Comparison of ENCODE assay signal across 8 cellular contexts in the genomic region with DNA sequence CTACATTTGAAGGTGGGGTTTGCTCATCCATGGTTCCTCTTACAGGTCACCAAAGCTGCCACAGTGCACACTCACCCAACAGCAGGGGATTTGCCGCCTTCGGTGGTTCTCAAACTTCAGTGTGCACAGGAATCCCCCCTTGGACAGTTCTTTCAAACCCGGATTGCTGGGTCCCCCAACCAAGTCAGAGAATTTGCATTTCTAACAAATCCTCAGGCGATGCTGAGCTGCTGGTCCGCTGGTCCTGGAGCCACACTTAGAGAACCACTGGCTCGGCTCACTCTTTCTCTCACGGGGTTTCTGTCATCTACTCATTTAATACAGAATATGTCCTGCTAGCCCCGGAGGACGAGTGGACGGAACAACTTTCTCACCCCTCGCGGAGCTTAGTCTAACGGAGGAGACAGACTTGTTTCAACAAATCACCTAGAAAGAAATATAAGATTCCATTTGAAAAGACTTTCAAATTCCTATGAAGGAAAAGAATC. TPM values are rescaled to one million over a fixed set of nuclear protein-coding genes. Genes with fewer than 3 reads are reported as not detected.
DNase-seq lines count a peak whose midpoint lies in the region; ATAC-seq and TF ChIP-seq lines count a peak whose summit lies in the region.

No MANE protein-coding gene starts in this region.

- peaks cover 0 to 1% (median 0%) of the 10 kb centered on the region in 3 donors for H3K36me3 Mint-ChIP-seq in CD8-positive, alpha-beta memory T cell
- H3K36me3 Mint-ChIP-seq in progenitor cell of endocrine pancreas (ENCODE audit: insufficient read depth): no peaks in the 10 kb centered on the region

- H3K36me3 ChIP-seq in CD8-positive, alpha-beta memory T cell (ENCODE audit: insufficient read depth, low read length): no peaks in the 10 kb centered on the region
- H3K36me3 ChIP-seq in esophagus muscularis mucosa: no peaks in the 10 kb centered on the region

- 37% methylated on average over 11 of the region's 13 CpGs for WGBS in esophagus muscularis mucosa

- no peaks in the 10 kb centered on the region for H3K9me3 ChIP-seq in CD8-positive, alpha-beta memory T cell (ENCODE audit: low read length)
- H3K9me3 ChIP-seq in esophagus muscularis mucosa: no peaks in the 10 kb centered on the region

- peaks cover 77% of the 10 kb centered on the region for H3K4me1 ChIP-seq in CD8-positive, alpha-beta memory T cell (ENCODE audit: insufficient read depth, low read length)
- peaks cover 39 to 81% (median 76%) of the 10 kb centered on the region in 4 donors for H3K4me1 ChIP-seq in esophagus muscularis mucosa

- TF ChIP-seq CTCF in RWPE1 (conservative IDR thresholded peaks at IDR 0.05; ENCODE audit: low read depth) (peak; percentile 49), esophagus muscularis mucosa (IDR thresholded peaks at IDR 0.05) (no peak), progenitor cell of endocrine pancreas (IDR thresholded peaks at IDR 0.05; ENCODE audit: unreplicated experiment) (no peak), GM10266 (IDR thresholded peaks at IDR 0.05; ENCODE audit: control insufficient read depth, insufficient read depth, low read depth, missing control alignments) (no peak)

- TF ChIP-seq EP300 in esophagus muscularis mucosa (IDR thresholded peaks at IDR 0.05): no peak

- DNase-seq in CD8-positive, alpha-beta memory T cell: no peak
- DNase-seq in RWPE1 (ENCODE audit: low spot score) (no peak), esophagus muscularis mucosa (ENCODE audit: extremely low spot score) (no peak), progenitor cell of endocrine pancreas (ENCODE audit: low spot score, unreplicated experiment) (no peak), NCI-H2196 treated with DMSO at 0.1 percent for 48 hours (lab: John Stamatoyannopoulos, UW; ENCODE audit: unreplicated experiment) (no peak), NCI-H1694 (lab: John Stamatoyannopoulos, UW) (no peak), GM10266 (ENCODE audit: extremely low spot score) (no peak)

- POLR2A ChIA-PET in CD8-positive, alpha-beta memory T cell (lab: Charles Lee): interaction anchor here (0.5 to 12.2 kb wide), 12 partner anchors 13 to 568 kb away, joined by 3 to 445 read pairs (median 4); partner anchors contain the start of gene ZFP36L1
- POLR2A ChIA-PET in RWPE1 (lab: Yijun Ruan, JAX; ENCODE audit: low non-redundant PET): no interaction called here

- peaks cover 69 to 74% (median 74%) of the 10 kb centered on the region in 3 donors for H3K4me1 Mint-ChIP-seq in CD8-positive, alpha-beta memory T cell
- H3K4me1 Mint-ChIP-seq in progenitor cell of endocrine pancreas (ENCODE audit: low read depth): peaks cover 30% of the 10 kb centered on the region

- no peak for TF ChIP-seq POLR2A in esophagus muscularis mucosa (IDR thresholded peaks at IDR 0.05; ENCODE audit: low read depth)

- no peaks in the 10 kb centered on the region for H3K27me3 ChIP-seq in CD8-positive, alpha-beta memory T cell (ENCODE audit: insufficient read depth, low read length, poor library complexity, severe bottlenecking)
- H3K27me3 ChIP-seq in esophagus muscularis mucosa: no peaks in the 10 kb centered on the region

- H3K4me3 ChIP-seq in CD8-positive, alpha-beta memory T cell (ENCODE audit: low read length): no peak overlapping the region
- H3K4me3 ChIP-seq in esophagus muscularis mucosa: peak overlapping the region; percentile 61 to 68 (median 63)

- no peak for ATAC-seq in GM21723 (IDR thresholded peaks at IDR 0.05; ENCODE audit: unreplicated experiment)

- no peaks in the 10 kb centered on the region for H3K27me3 Mint-ChIP-seq in CD8-positive, alpha-beta memory T cell
- no peaks in the 10 kb centered on the region for H3K27me3 Mint-ChIP-seq in progenitor cell of endocrine pancreas

- peak overlapping the region; percentile 72 to 100 (median 92) for H3K27ac Mint-ChIP-seq in CD8-positive, alpha-beta memory T cell
- peak overlapping the region; percentile 87 for H3K27ac Mint-ChIP-seq in progenitor cell of endocrine pancreas

- H3K4me3 Mint-ChIP-seq in CD8-positive, alpha-beta memory T cell: peak overlapping the region; percentile 76 to 86 (median 81)
- no peak overlapping the region for H3K4me3 Mint-ChIP-seq in progenitor cell of endocrine pancreas (ENCODE audit: low read depth)

- intact Hi-C loops in esophagus muscularis mucosa (cut with DNase I): loop anchor here (2.0 kb wide), 2 partner anchors 568 to 882 kb away; no protein-coding TSS in a partner anchor

- peak overlapping the region; percentile 86 for H3K27ac ChIP-seq in CD8-positive, alpha-beta memory T cell (ENCODE audit: low read depth, low read length)
- H3K27ac ChIP-seq in RWPE1 (peak overlapping the region; percentile 94), esophagus muscularis mucosa (replicated peaks in 1 of 4) (peak overlapping the region; percentile 96 to 98 (median 97))

- no peaks in the 10 kb centered on the region for H3K9me3 Mint-ChIP-seq in CD8-positive, alpha-beta memory T cell
- H3K9me3 Mint-ChIP-seq in progenitor cell of endocrine pancreas (ENCODE audit: low read depth): no peaks in the 10 kb centered on the region

- CTCF ChIA-PET in CD8-positive, alpha-beta memory T cell (lab: Charles Lee): interaction anchor here (0.8 to 11.6 kb wide), 36 partner anchors 9 to 979 kb away, joined by 3 to 282 read pairs (median 6); partner anchors contain the start of gene ZFP36L1
- CTCF ChIA-PET in RWPE1 (lab: Yijun Ruan, JAX): interaction anchor here (0.5 to 2.3 kb wide), 15 partner anchors 8 to 922 kb away, joined by 3 to 22 read pairs (median 4); no protein-coding TSS in a partner anchor

RNA-seq across cellular contexts. Expression of gene ZFP36L1, which starts 24.1 kb away (rescaled TPM):
- total RNA-seq in CD8-positive, alpha-beta memory T cell: 100 to 1,000 TPM; 128 to 133 TPM
- 124 TPM for polyA plus RNA-seq in CD8-positive, alpha-beta memory T cell
- total RNA-seq in esophagus muscularis mucosa: 100 to 1,000 TPM; 191 to 704 (median 444) TPM
- 325 and 368 TPM in 2 replicates for total RNA-seq in progenitor cell of endocrine pancreas
